1 cellular context compared by ENCODE assay signal in the genomic region with DNA sequence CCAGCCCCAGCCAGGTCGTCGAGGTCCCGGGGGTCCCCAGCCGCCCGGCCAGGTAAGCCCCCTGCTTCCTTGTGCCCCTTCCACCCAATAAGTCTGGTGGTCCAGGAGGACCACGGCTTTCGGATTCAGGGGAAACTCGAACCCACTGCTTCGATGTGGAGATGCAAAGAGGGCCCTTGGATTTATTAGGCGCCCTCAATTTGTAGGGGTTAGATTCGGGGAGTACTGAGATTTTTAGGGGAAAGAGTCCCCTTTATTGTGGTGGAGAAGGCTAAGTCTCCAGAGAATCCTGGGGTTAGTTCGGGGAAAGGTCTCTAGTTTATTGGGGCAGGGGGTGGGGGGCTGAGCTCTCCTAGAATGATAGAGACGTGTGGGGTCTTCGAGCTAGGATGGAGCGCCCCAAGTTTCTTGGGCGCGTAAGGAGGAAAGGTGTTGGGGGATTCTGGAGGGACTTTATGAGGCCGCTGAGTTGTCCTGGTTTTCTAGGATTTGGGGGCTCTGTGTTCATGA.
TF ChIP-seq lines count a peak whose summit lies in the region.

No MANE protein-coding gene starts in this region.

TF ChIP-seq in IMR-90, 13 proteins besides CTCF, POLR2A, EP300 and RAD21 (continued from another document):
- TF ChIP-seq RCOR1 (IDR thresholded peaks at IDR 0.05; ENCODE audit: insufficient replicate concordance, low read length) (no peak), MXI1 (IDR thresholded peaks at IDR 0.05; ENCODE audit: borderline replicate concordance, low read depth, low read length) (no peak), FOS (IDR thresholded peaks at IDR 0.05; ENCODE audit: low read depth, low read length) (no peak), BHLHE40 (IDR thresholded peaks at IDR 0.05; ENCODE audit: low read depth, low read length) (no peak), RFX5 (IDR thresholded peaks at IDR 0.05; ENCODE audit: low read depth, low read length) (no peak), NFE2L2 (IDR thresholded peaks at IDR 0.05; ENCODE audit: low read depth, low read length) (no peak)
- TF ChIP-seq, protein P1, sequence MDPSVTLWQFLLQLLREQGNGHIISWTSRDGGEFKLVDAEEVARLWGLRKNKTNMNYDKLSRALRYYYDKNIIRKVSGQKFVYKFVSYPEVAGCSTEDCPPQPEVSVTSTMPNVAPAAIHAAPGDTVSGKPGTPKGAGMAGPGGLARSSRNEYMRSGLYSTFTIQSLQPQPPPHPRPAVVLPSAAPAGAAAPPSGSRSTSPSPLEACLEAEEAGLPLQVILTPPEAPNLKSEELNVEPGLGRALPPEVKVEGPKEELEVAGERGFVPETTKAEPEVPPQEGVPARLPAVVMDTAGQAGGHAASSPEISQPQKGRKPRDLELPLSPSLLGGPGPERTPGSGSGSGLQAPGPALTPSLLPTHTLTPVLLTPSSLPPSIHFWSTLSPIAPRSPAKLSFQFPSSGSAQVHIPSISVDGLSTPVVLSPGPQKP (IDR thresholded peaks at IDR 0.05; ENCODE audit: borderline replicate concordance, low read depth, low read length), result no peak
